Comparison of ENCODE assay signal across 1 cellular context in genomic region chr5:4196744-4197646, GRCh38.
TF ChIP-seq lines count a peak whose summit lies in the region.

No MANE protein-coding gene starts in this region.

TF ChIP-seq in HepG2, 621 proteins besides CTCF, POLR2A, EP300 and RAD21 (continued from another document):
- no peak for TF ChIP-seq TEF (CRISPR knock-in tag; IDR thresholded peaks at IDR 0.05)
- no peak for TF ChIP-seq ATRX (CRISPR knock-in tag; IDR thresholded peaks at IDR 0.05; ENCODE audit: borderline replicate concordance)
- TF ChIP-seq CENPBD1 (CRISPR knock-in tag; IDR thresholded peaks at IDR 0.05; ENCODE audit: borderline replicate concordance, low read depth) = no peak
- TF ChIP-seq ZFX (CRISPR knock-in tag; IDR thresholded peaks at IDR 0.05; ENCODE audit: low read depth) = no peak
- TF ChIP-seq SIX1 (CRISPR knock-in tag; IDR thresholded peaks at IDR 0.05; ENCODE audit: borderline replicate concordance) = no peak
- TF ChIP-seq STAT5B (CRISPR knock-in tag; IDR thresholded peaks at IDR 0.05) = no peak
- no peak for TF ChIP-seq SP1 (IDR thresholded peaks at IDR 0.05)
- TF ChIP-seq SP1 (CRISPR knock-in tag; IDR thresholded peaks at IDR 0.05) = no peak
- TF ChIP-seq MBNL3 (CRISPR knock-in tag; conservative IDR thresholded peaks at IDR 0.05) = no peak
- TF ChIP-seq ZNF543 (CRISPR knock-in tag; IDR thresholded peaks at IDR 0.05) = no peak
- TF ChIP-seq EEA1 (CRISPR knock-in tag; IDR thresholded peaks at IDR 0.05; ENCODE audit: borderline replicate concordance) = no peak
- no peak for TF ChIP-seq TGIF2 (CRISPR knock-in tag; IDR thresholded peaks at IDR 0.05)
TF ChIP-seq in HepG2: peak in this region for 0.
